Comparison of ENCODE assay signal across 8 cellular contexts in genomic region chr13:48234652-48235099, GRCh38. TPM values are rescaled to one million over a fixed set of nuclear protein-coding genes. Genes with fewer than 3 reads are reported as not detected.
DNase-seq lines count a peak whose midpoint lies in the region; ATAC-seq, FAIRE-seq and TF ChIP-seq lines count a peak whose summit lies in the region.

No MANE protein-coding gene starts in this region.

- peaks cover 0 to 15% of the 10 kb centered on the region in 2 experiments; a peak in 3 of 5 replicates for H3K4me1 ChIP-seq in K562 (replicated peaks in 1 of 2; ENCODE audit: control insufficient read depth in 2 of 2, insufficient read depth in 2 of 2, low read length in 2 of 2)
- peaks cover 0 to 46% (median 12%) of the 10 kb centered on the region in 4 donors for H3K4me1 ChIP-seq in right lobe of liver
- peaks cover 0 to 58% (median 34%) of the 10 kb centered on the region in 4 donors for H3K4me1 ChIP-seq in tibial artery

- peaks cover 2% of the 10 kb centered on the region; the same call in 1 of the 3 replicates for H3K36me3 ChIP-seq in K562 (ENCODE audit: control insufficient read depth, insufficient read depth, low read length)
- H3K36me3 ChIP-seq in right lobe of liver: peaks cover 0 to 6% (median 0%) of the 10 kb centered on the region in 4 donors
- H3K36me3 ChIP-seq in tibial artery: peaks cover 0 to 6% (median 5%) of the 10 kb centered on the region in 3 donors

- TF ChIP-seq RAD21 in K562 (CRISPR knock-in tag; conservative IDR thresholded peaks at IDR 0.05 in 1 of 2, IDR thresholded peaks at IDR 0.05 in 1 of 2): no peak

- no peaks in the 10 kb centered on the region for H3K27me3 Mint-ChIP-seq in activated T-cell treated with anti-CD3 and anti-CD28 coated beads, Interleukin-2, amount 50 U/mL, for 4 hours (ENCODE audit: low read depth)

- H3K4me3 Mint-ChIP-seq in activated T-cell treated with anti-CD3 and anti-CD28 coated beads, Interleukin-2, amount 50 U/mL, for 4 hours: peak overlapping the region; percentile 94

- no peak for TF ChIP-seq CTCF in K562 (IDR thresholded peaks at IDR 0.05 in 2 of 3, conservative IDR thresholded peaks at IDR 0.05 in 1 of 3; ENCODE audit: insufficient read depth in 2 of 3, low read depth in 1 of 3, low read length in 3 of 3)
- no peak for TF ChIP-seq CTCF in right lobe of liver (IDR thresholded peaks at IDR 0.05)
- TF ChIP-seq CTCF in tibial artery (IDR thresholded peaks at IDR 0.05): no peak

- H3K9me3 ChIP-seq in K562 (replicated peaks; ENCODE audit: control insufficient read depth, insufficient read depth, low read depth, low read length) (no peaks in the 10 kb centered on the region), right lobe of liver (no peaks in the 10 kb centered on the region), tibial artery (no peaks in the 10 kb centered on the region)

- DNase-seq in activated T-cell treated with anti-CD3 and anti-CD28 coated beads, Interleukin-2, amount 50 U/mL, for 4 hours: no peak
- DNase-seq in activated T-cell treated with anti-CD3 and anti-CD28 coated beads for 4 hours (no peak), K562 (ENCODE audit: extremely low read depth in 1 of 4, low spot score in 3 of 4) (no peak), right lobe of liver (no peak), tibial artery (no peak), HPDE6-E6E7 (ENCODE audit: extremely low spot score) (no peak), head of caudate nucleus (no peak)

- no peaks in the 10 kb centered on the region for H3K9me1 ChIP-seq in K562 (ENCODE audit: control insufficient read depth, insufficient read depth, low read length)

- H3K27ac ChIP-seq in K562 (ENCODE audit: extremely low read depth, low read depth, low read length) (peak overlapping the region; percentile 27; the same call in 1 of the 3 replicates), right lobe of liver (peak overlapping the region; percentile 99 to 100 (median 100)), tibial artery (peak overlapping the region; percentile 94 to 99)

- POLR2A ChIA-PET in K562 (lab: Yijun Ruan, JAX): interaction anchor here (0.5 to 0.6 kb wide), 2 partner anchors 16 to 536 kb away, joined by 3 read pairs; no protein-coding TSS in a partner anchor

- in situ Hi-C loops in K562 (cut with MboI): no loop called here

- peak overlapping the region; percentile 21; the same call in 1 of the 2 replicates for H3K4me2 ChIP-seq in K562 (ENCODE audit: insufficient read depth, low read length)

- peaks cover 41% of the 10 kb centered on the region for H3K79me2 ChIP-seq in K562 (ENCODE audit: control insufficient read depth, insufficient read depth, low read length)

- no peaks in the 10 kb centered on the region for H4K20me1 ChIP-seq in K562 (replicated peaks; ENCODE audit: control insufficient read depth, insufficient read depth, low read length)

- no peak for ATAC-seq in activated T-cell treated with anti-CD3 and anti-CD28 coated beads, Interleukin-2, amount 50 U/mL, for 4 hours
- ATAC-seq in K562 (no peak), right lobe of liver (no peak), GM21381 (IDR thresholded peaks at IDR 0.05; ENCODE audit: unreplicated experiment) (no peak)

- H3K36me3 Mint-ChIP-seq in activated T-cell treated with anti-CD3 and anti-CD28 coated beads, Interleukin-2, amount 50 U/mL, for 4 hours (ENCODE audit: insufficient read depth): peaks cover 6% of the 10 kb centered on the region

- FAIRE-seq in K562 (lab: Jason Lieb, UNC): no peak

- CTCF ChIA-PET in K562 (lab: Yijun Ruan, JAX; ENCODE audit: low intra/inter-chr PET ratio): no interaction called here

- H3K9me3 Mint-ChIP-seq in activated T-cell treated with anti-CD3 and anti-CD28 coated beads, Interleukin-2, amount 50 U/mL, for 4 hours: no peaks in the 10 kb centered on the region

- no peaks in the 10 kb centered on the region for H3K27me3 ChIP-seq in K562 (ENCODE audit: control insufficient read depth in 2 of 2, insufficient read depth in 2 of 2, low read length in 2 of 2)
- no peaks in the 10 kb centered on the region for H3K27me3 ChIP-seq in right lobe of liver
- H3K27me3 ChIP-seq in tibial artery: no peaks in the 10 kb centered on the region

- TF ChIP-seq POLR2A in K562 (conservative IDR thresholded peaks at IDR 0.05): no peak
- no peak for TF ChIP-seq POLR2A in right lobe of liver (IDR thresholded peaks at IDR 0.05)

- H3K4me3 ChIP-seq in K562 (no peak overlapping the region), right lobe of liver (peak overlapping the region; percentile 93 to 97 (median 97)), tibial artery (peak overlapping the region; percentile 78 to 91)

- intact Hi-C loops in K562 (cut with micrococcal nuclease): loop anchor here (2.0 kb wide), 1 partner anchor 108 kb away; no protein-coding TSS in a partner anchor
- intact Hi-C loops in right lobe of liver (cut with DNase I): loop anchor here in 1 of 2 donors (10.0 kb wide), 1 partner anchor 110 kb away; no protein-coding TSS in a partner anchor
- intact Hi-C loops in tibial artery (cut with DNase I; ENCODE audit: low total_unique reads): loop anchor here (10.0 kb wide), 1 partner anchor 70 kb away; the partner anchor contains the start of gene RB1
- intact Hi-C loops in head of caudate nucleus (cut with DNase I): loop anchor here (5.0 to 10.0 kb wide), 2 partner anchors 68 to 350 kb away; partner anchors contain the start of gene RB1

- BruUV-seq in K562 (replicated peaks; lab: Mats Ljungman, UMichigan): no TSS peak

- WGBS in K562 (ENCODE audit: insufficient coverage, low coverage, missing lambda C conversion rate): 8% methylated on average over 4 of the region's 4 CpGs
- WGBS in right lobe of liver (ENCODE audit: insufficient coverage, low coverage, low lambda C conversion rate, missing lambda C conversion rate): 4% methylated on average over 4 of the region's 4 CpGs

- peak overlapping the region in 1 of 2 experiments; percentile 92; a peak in 2 of 4 replicates for H3K9ac ChIP-seq in K562 (ENCODE audit: insufficient read depth in 1 of 2, low read depth in 2 of 2, low read length in 2 of 2)

- no peak for TF ChIP-seq EP300 in K562 (IDR thresholded peaks at IDR 0.05; ENCODE audit: low read length)

- peaks cover 69% of the 10 kb centered on the region for H3K4me1 Mint-ChIP-seq in activated T-cell treated with anti-CD3 and anti-CD28 coated beads, Interleukin-2, amount 50 U/mL, for 4 hours (ENCODE audit: low read depth)

- no peak overlapping the region for H2AFZ ChIP-seq in K562 (ENCODE audit: low read depth, low read length)

TF ChIP-seq in K562, 482 proteins besides CTCF, POLR2A, EP300 and RAD21:
- peak; percentile 28; the same call in 1 of the 2 replicates for TF ChIP-seq POLR2H (tag; IDR thresholded peaks at IDR 0.05; ENCODE audit: low read depth)
- TF ChIP-seq RUNX1 (IDR thresholded peaks at IDR 0.05; ENCODE audit: low read depth): no peak
- no peak for TF ChIP-seq CHCHD3 (CRISPR knock-in tag; IDR thresholded peaks at IDR 0.05)

RNA-seq across cellular contexts. Expression of gene ITM2B, which starts 1.7 kb away (rescaled TPM):
- total RNA-seq in activated T-cell treated with anti-CD3 and anti-CD28 coated beads, Interleukin-2, amount 50 U/mL, for 4 hours: 10 to 100 TPM; 48.8 to 63.5 (median 49.3) TPM
- total RNA-seq in K562 (2011; cell fraction: chromatin; rRNA removed; ENCODE audit: low replicate concordance): 19.7 and 43.2 TPM in 2 replicates
- total RNA-seq in K562 (2011; cell fraction: nucleolus; rRNA removed): 27.6 and 28.0 TPM in 2 replicates
- total RNA-seq in K562 (2011; cell fraction: nucleoplasm; rRNA removed): 45.9 and 47.1 TPM in 2 replicates
- total RNA-seq in K562 (2014; rRNA removed): 45.0 and 67.6 TPM in 2 replicates
- total RNA-seq in K562 (2014; rRNA removed; fragmentation: Illumina TruSeq; extraction: Trizol): 49.5 and 54.4 TPM in 2 replicates
- 50.9 and 52.5 TPM in 2 replicates for total RNA-seq in K562 (2015; rRNA removed; fragmentation: Illumina TruSeq; extraction: Trizol)
- 53.3 and 58.4 TPM in 2 replicates for total RNA-seq in K562 (2021)
- polyA plus RNA-seq in K562 (2011; rRNA removed): 41.2 and 65.6 TPM in 2 replicates
- polyA plus RNA-seq in K562 (2011; cell fraction: cytosol; rRNA removed): 11.3 and 35.7 TPM in 2 replicates
- 11.0 and 29.8 TPM in 2 replicates for polyA plus RNA-seq in K562 (2011; cell fraction: nucleus; rRNA removed)
- polyA plus RNA-seq in K562 (2012): 46.5 and 99.0 TPM in 2 replicates
- 57.7 and 83.8 TPM in 2 replicates for polyA plus RNA-seq in K562 (2014; fragmentation: Illumina TruSeq; extraction: Trizol)
- 10 to 100 TPM; 22.0 to 44.3 TPM for polyA plus RNA-seq in K562 (2014; fragmentation: Nextera tagmentation; extraction: Ambion mirVana)
- polyA plus RNA-seq in K562 (2014; rRNA removed): 34.8 and 36.9 TPM in 2 replicates
- 10.6 and 27.5 TPM in 2 replicates for polyA minus RNA-seq in K562 (2011; rRNA and poly(A)+ RNA removed)
- polyA minus RNA-seq in K562 (2011; cell fraction: cytosol; rRNA and poly(A)+ RNA removed): 19.5 and 34.5 TPM in 2 replicates
- polyA minus RNA-seq in K562 (2011; cell fraction: nucleus; rRNA and poly(A)+ RNA removed): 1.5 and 4.4 TPM in 2 replicates
- 100 to 1,000 TPM; 203 to 381 (median 320) TPM for total RNA-seq in right lobe of liver

Comparison
In these comparisons a context has a peak if more than half of its experiments do, and no peak if none do; other contexts are left out.
1. H3K27ac ChIP-seq: peak in every context shown above with its lines; median percentile 100 in right lobe of liver; 96 in tibial artery; 27 in K562.